In genomic region chr5:75282581-75282980, GRCh38 we compare ENCODE assay signal across 31 cellular contexts. TPM values are rescaled to one million over a fixed set of nuclear protein-coding genes. Genes with fewer than 3 reads are reported as not detected.
"Had no signal": no experiment of that assay in that cellular context is flagged by ENCODE, and none has a peak within 500 bp of the region (broad histone marks: within the 10 kb centered on the region; RNA-seq: fewer than 3 reads in every experiment).

No MANE protein-coding gene starts in this region.

- H3K27ac ChIP-seq: heart left ventricle, left lung, lower lobe of right lung, neutrophil, parathyroid adenoma, right atrium auricular region, right lobe of liver, tibial nerve, uterus had no signal

- H3K4me3 ChIP-seq: heart left ventricle, left lung, lower lobe of right lung, right atrium auricular region, right lobe of liver, smooth muscle cell, tibial nerve, uterus had no signal

- H3K36me3 Mint-ChIP-seq: mesothelial cell of epicardium; naive B cell; natural killer cell; stimulated activated memory B cell treated with anti-CD40 and anti-IgM and Interleukin-4, amounts not matched to agents 10 μg/mL and 1 μg/mL and 100 μg/mL, for 72 hours; type B pancreatic cell had no signal

- H3K27ac Mint-ChIP-seq: mesothelial cell of epicardium; naive B cell; natural killer cell; progenitor cell of endocrine pancreas; stimulated activated memory B cell treated with anti-CD40 and anti-IgM and Interleukin-4, amounts not matched to agents 10 μg/mL and 1 μg/mL and 100 μg/mL, for 72 hours; stimulated activated naive CD8-positive, alpha-beta T cell treated with anti-CD3 and anti-CD28 coated beads, Interleukin-15, amount 100 ng/mL, for 72 hours; type B pancreatic cell had no signal

- H3K4me2 ChIP-seq: smooth muscle cell had no signal

- H2AFZ ChIP-seq: parathyroid adenoma had no signal

- ATAC-seq: heart left ventricle; left colon; left lung; lower lobe of right lung; natural killer cell; right lobe of liver; stimulated activated naive CD8-positive, alpha-beta T cell treated with anti-CD3 and anti-CD28 coated beads, Interleukin-15, amount 100 ng/mL, for 72 hours had no signal

- H3K4me3 Mint-ChIP-seq: mesothelial cell of epicardium; naive B cell; natural killer cell; neural crest cell; stimulated activated memory B cell treated with anti-CD40 and anti-IgM and Interleukin-4, amounts not matched to agents 10 μg/mL and 1 μg/mL and 100 μg/mL, for 72 hours; stimulated activated naive CD8-positive, alpha-beta T cell treated with anti-CD3 and anti-CD28 coated beads, Interleukin-15, amount 100 ng/mL, for 72 hours; type B pancreatic cell had no signal

- H3K27me3 Mint-ChIP-seq: stimulated activated memory B cell treated with anti-CD40 and anti-IgM and Interleukin-4, amounts not matched to agents 10 μg/mL and 1 μg/mL and 100 μg/mL, for 72 hours; stimulated activated naive CD8-positive, alpha-beta T cell treated with anti-CD3 and anti-CD28 coated beads, Interleukin-15, amount 100 ng/mL, for 72 hours; type B pancreatic cell had no signal

- H3K79me2 ChIP-seq: parathyroid adenoma had no signal

- H3K9ac ChIP-seq: parathyroid adenoma had no signal

- H3K27me3 ChIP-seq: left lung, neutrophil, right atrium auricular region, right lobe of liver, tibial nerve, uterus had no signal

- H3K4me1 ChIP-seq: heart left ventricle, left lung, lower lobe of right lung, parathyroid adenoma, right atrium auricular region, right lobe of liver, tibial nerve, uterus had no signal

- H3K9me3 Mint-ChIP-seq: mesothelial cell of epicardium; natural killer cell; neural crest cell; stimulated activated memory B cell treated with anti-CD40 and anti-IgM and Interleukin-4, amounts not matched to agents 10 μg/mL and 1 μg/mL and 100 μg/mL, for 72 hours; stimulated activated naive CD8-positive, alpha-beta T cell treated with anti-CD3 and anti-CD28 coated beads, Interleukin-15, amount 100 ng/mL, for 72 hours had no signal

- DNase-seq: heart left ventricle; hypothalamus; kidney glomerular epithelial cell; left colon; left lung; lower lobe of right lung; mammary epithelial cell; mesenchymal stem cell; naive B cell; natural killer cell; occipital lobe; right lobe of liver; stimulated activated CD4-positive, alpha-beta T cell treated with anti-CD3 and anti-CD28 coated beads, Interleukin-1b, Interleukin-23, amount 100 ng/mL, for 48 hours; stimulated activated CD4-positive, alpha-beta T cell treated with anti-CD3 and anti-CD28 coated beads, Interleukin-2, amount 100 ng/mL, for 48 hours; stimulated activated CD4-positive, alpha-beta T cell treated with anti-CD3 and anti-CD28 coated beads, Interleukin-4, amount 100 ng/mL, for 4 hours; stimulated activated CD8-positive, alpha-beta memory T cell treated with anti-CD3 and anti-CD28 coated beads, Interleukin-4, amount 100 ng/mL, for 48 hours; stimulated activated naive CD4-positive, alpha-beta T cell treated with Interleukin-2 at 50 U/mL for 16 hours; stimulated activated naive CD8-positive, alpha-beta T cell treated with anti-CD3 and anti-CD28 coated beads, Interleukin-15, amount 100 ng/mL, for 72 hours; substantia nigra; uterus had no signal

- H3K4me1 Mint-ChIP-seq: mesothelial cell of epicardium; naive B cell; natural killer cell; neural crest cell; stimulated activated memory B cell treated with anti-CD40 and anti-IgM and Interleukin-4, amounts not matched to agents 10 μg/mL and 1 μg/mL and 100 μg/mL, for 72 hours; stimulated activated naive CD8-positive, alpha-beta T cell treated with anti-CD3 and anti-CD28 coated beads, Interleukin-15, amount 100 ng/mL, for 72 hours had no signal

- H3K9me3 ChIP-seq: left lung, lower lobe of right lung, neutrophil, right lobe of liver, tibial nerve, uterus had no signal

- H3K36me3 ChIP-seq: heart left ventricle, left lung, lower lobe of right lung, neutrophil, right atrium auricular region, right lobe of liver, tibial nerve, uterus had no signal

RNA-seq across cellular contexts. Expression of gene ANKRD31, which starts 45.9 kb away (rescaled TPM):
- total RNA-seq: pulmonary artery endothelial cell had no signal
